In the genomic region with DNA sequence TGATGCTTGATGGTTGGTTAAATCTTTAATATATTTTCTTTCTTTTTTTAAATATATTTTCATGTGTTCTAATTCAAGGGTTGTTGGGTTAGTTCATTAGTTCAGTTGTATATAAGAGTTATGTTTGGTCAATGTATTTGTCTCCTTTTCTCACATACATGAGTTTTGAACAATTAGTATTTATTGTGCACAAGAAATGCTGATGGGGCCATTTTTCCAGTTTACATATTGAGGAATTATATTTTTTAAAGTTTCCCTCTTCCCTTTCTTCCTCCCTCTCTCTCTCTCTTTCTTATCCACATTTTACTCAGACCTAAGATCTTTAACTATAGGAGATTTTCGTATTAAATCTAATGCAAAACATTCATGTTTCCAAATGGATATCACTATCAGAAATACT, we compare ENCODE assay signal across 21 cellular contexts.
DNase-seq lines count a peak whose midpoint lies in the region; ATAC-seq and TF ChIP-seq lines count a peak whose summit lies in the region.
"Had no signal": no experiment of that assay in that cellular context is flagged by ENCODE, and none has a peak within 500 bp of the region (broad histone marks: within the 10 kb centered on the region; RNA-seq: fewer than 3 reads in every experiment).

No MANE protein-coding gene starts in this region.

- H3K36me3 ChIP-seq in A673 (ENCODE audit: insufficient read depth, low read length, poor library complexity, severe bottlenecking), result no peaks in the 10 kb centered on the region

- TF ChIP-seq CTCF in A673 (conservative IDR thresholded peaks at IDR 0.05; ENCODE audit: low read depth, low read length) (no peak), CD14-positive monocyte (IDR thresholded peaks at IDR 0.05) (no peak)

- no peaks in the 10 kb centered on the region for H3K27me3 ChIP-seq in A673 (replicated peaks; ENCODE audit: insufficient read depth, low read depth, low read length, poor library complexity)
- H3K27me3 ChIP-seq: ascending aorta, MG63 had no signal

- ATAC-seq in naive B cell (ENCODE audit: low read depth in 2 of 2) (no peak), GM21515 (IDR thresholded peaks at IDR 0.05; ENCODE audit: unreplicated experiment) (no peak)
- ATAC-seq: esophagus mucosa had no signal

- H3K9me3 Mint-ChIP-seq in CD14-positive monocyte (peaks cover 0 to 2% (median 0%) of the 10 kb centered on the region in 7 donors), naive B cell (no peaks in the 10 kb centered on the region)

- CTCF ChIA-PET in A673 (lab: Charles Lee), result no interaction called here

- no TSS peak for BruUV-seq in A673 (replicated peaks; lab: Mats Ljungman, UMichigan)

- no peak for DNase-seq in A673 (ENCODE audit: low spot score)
- DNase-seq in CD14-positive monocyte (ENCODE audit: low spot score), result no peak
- DNase-seq in OCI-M1 (lab: John Stamatoyannopoulos, UW), result peak; percentile 52
- DNase-seq in naive B cell, result no peak
- no peak for DNase-seq in GM19240 (ENCODE audit: insufficient read length, low spot score)
- no peak for DNase-seq in NCI-H1105 treated with DMSO at 0.1 percent for 48 hours (lab: John Stamatoyannopoulos, UW)
- DNase-seq: activated CD4-positive, alpha-beta T cell treated with anti-CD3 and anti-CD28 coated beads, Interleukin-2, amount 50 U/mL, for 4 hours; activated gamma-delta T cell treated with Interleukin-2 at 50 U/mL for 16 hours; Caco-2; DND-41; effector CD8-positive, alpha-beta T cell; hippocampal formation; MG63; NCI-H1436; NK-92 treated with Interleukin-12 subunit alpha and Interleukin-12 subunit beta, amount 100 ng/mL, for 24 hours; psoas muscle; stimulated activated CD4-positive, alpha-beta T cell treated with anti-CD3 and anti-CD28 coated beads, Interleukin-1b, Interleukin-23, amount 100 ng/mL, for 48 hours had no signal

- peak overlapping the region in 1 of 2 donors; percentile 46 for H3K4me3 Mint-ChIP-seq in CD14-positive monocyte
- peak overlapping the region in 6 of 8 donors; percentile 8 to 85 (median 54) for H3K4me3 Mint-ChIP-seq in naive B cell

- H3K27me3 Mint-ChIP-seq in CD14-positive monocyte (ENCODE audit: low read depth in 3 of 3), result no peaks in the 10 kb centered on the region
- no peaks in the 10 kb centered on the region for H3K27me3 Mint-ChIP-seq in naive B cell

- intact Hi-C loops in A673 (cut with micrococcal nuclease; ENCODE audit: unreplicated experiment), result no loop called here
- intact Hi-C loops in CD14-positive monocyte (cut with micrococcal nuclease), result no loop called here

- peak overlapping the region; percentile 52 for H3K27ac ChIP-seq in A673 (ENCODE audit: low read depth, low read length, poor library complexity, severe bottlenecking)
- H3K27ac ChIP-seq: ascending aorta, psoas muscle, thoracic aorta had no signal

- H3K27ac Mint-ChIP-seq in CD14-positive monocyte (peak overlapping the region in 6 of 7 donors; percentile 33 to 92 (median 56)), naive B cell (peak overlapping the region; percentile 12 to 98 (median 60))

- H3K36me3 Mint-ChIP-seq in CD14-positive monocyte, result peaks cover 34 to 41% of the 10 kb centered on the region in 2 donors
- peaks cover 17 to 18% of the 10 kb centered on the region in 2 donors for H3K36me3 Mint-ChIP-seq in naive B cell

- no peaks in the 10 kb centered on the region for H3K9me3 ChIP-seq in A673 (ENCODE audit: low read depth, low read length, poor library complexity, severe bottlenecking)
- H3K9me3 ChIP-seq: ascending aorta, Caco-2, MG63, psoas muscle, thoracic aorta had no signal

- H3K4me3 ChIP-seq in A673 (ENCODE audit: low read depth, low read length, poor library complexity, severe bottlenecking), result no peak overlapping the region
- H3K4me3 ChIP-seq: ascending aorta, MG63, psoas muscle, thoracic aorta had no signal

- peaks cover 16% of the 10 kb centered on the region for H3K4me1 ChIP-seq in A673 (ENCODE audit: insufficient read depth, low read length, poor library complexity, severe bottlenecking)
- H3K4me1 ChIP-seq: ascending aorta, Caco-2, psoas muscle had no signal

- POLR2A ChIA-PET in A673 (lab: Charles Lee; ENCODE audit: low non-redundant PET), result no interaction called here

- H3K4me1 Mint-ChIP-seq in CD14-positive monocyte (peaks cover 24% of the 10 kb centered on the region), naive B cell (peaks cover 16 to 32% (median 30%) of the 10 kb centered on the region in 3 donors)
